In genomic region chr19:801030-801860, GRCh38 we compare ENCODE assay signal across 8 cellular contexts. TPM values are rescaled to one million over a fixed set of nuclear protein-coding genes. Genes with fewer than 3 reads are reported as not detected.
A peak's percentile ranks its signal among the peaks of the same experiment; 100 is the strongest.
DNase-seq lines count a peak whose midpoint lies in the region; ATAC-seq and TF ChIP-seq lines count a peak whose summit lies in the region.

No MANE protein-coding gene starts in this region.

- no peak overlapping the region for H3K9ac ChIP-seq in PC-3 (ENCODE audit: low read length)

- H3K4me3 ChIP-seq in Caco-2 (ENCODE audit: low read depth, low read length) (no peak overlapping the region), PC-3 (ENCODE audit: low read length) (peak overlapping the region; percentile 88), epithelial cell of esophagus (ENCODE audit: low read length) (peak overlapping the region; percentile 54)

- BruUV-seq in Caco-2 (replicated peaks; lab: Mats Ljungman, UMichigan) (no TSS peak), PC-3 (replicated peaks; lab: Mats Ljungman, UMichigan) (no TSS peak)

- H3K4me3 Mint-ChIP-seq in Caco-2 (ENCODE audit: unreplicated experiment) (peak overlapping the region; percentile 22), nephron progenitor cell (peak overlapping the region; percentile 78)

- H3F3A ChIP-seq in PC-3 (ENCODE audit: low read length, unreplicated experiment) = no peaks in the 10 kb centered on the region

- no peaks in the 10 kb centered on the region for H3K9me2 ChIP-seq in PC-3 (replicated peaks; ENCODE audit: low read length)

- H3K9me3 Mint-ChIP-seq in Caco-2 (ENCODE audit: unreplicated experiment) = no peaks in the 10 kb centered on the region
- H3K9me3 Mint-ChIP-seq in nephron progenitor cell = no peaks in the 10 kb centered on the region

- H3K27ac Mint-ChIP-seq in Caco-2 (ENCODE audit: unreplicated experiment) (peak overlapping the region; percentile 93), nephron progenitor cell (peak overlapping the region; percentile 99)

- H3K36me3 ChIP-seq in Caco-2 (ENCODE audit: control insufficient read depth, insufficient read depth, low read length) = peaks cover 14% of the 10 kb centered on the region
- peaks cover 71% of the 10 kb centered on the region for H3K36me3 ChIP-seq in PC-3 (ENCODE audit: low read depth, low read length)

- H3K36me3 Mint-ChIP-seq in Caco-2 (ENCODE audit: insufficient read depth, unreplicated experiment) = peaks cover 95% of the 10 kb centered on the region
- peaks cover 27% of the 10 kb centered on the region for H3K36me3 Mint-ChIP-seq in nephron progenitor cell (ENCODE audit: low read depth)

- H3K27ac ChIP-seq in PC-3 (ENCODE audit: low read length) = peak overlapping the region; percentile 72; the same call in 1 of the 2 replicates

- no peaks in the 10 kb centered on the region for H3K27me3 ChIP-seq in Caco-2 (replicated peaks; ENCODE audit: control insufficient read depth, insufficient read depth, low read length)
- H3K27me3 ChIP-seq in PC-3 (ENCODE audit: low read length) = no peaks in the 10 kb centered on the region

- no peak for TF ChIP-seq CTCF in Caco-2 (IDR thresholded peaks at IDR 0.05; ENCODE audit: insufficient read depth in 1 of 2, low read depth in 1 of 2, low read length in 1 of 2, severe bottlenecking in 1 of 2, unreplicated experiment in 1 of 2)
- no peak for TF ChIP-seq CTCF in PC-3 (conservative IDR thresholded peaks at IDR 0.05; ENCODE audit: low read depth, low read length)
- no peak for TF ChIP-seq CTCF in epithelial cell of esophagus (IDR thresholded peaks at IDR 0.05; ENCODE audit: insufficient read depth, low read depth, low read length, missing control alignments)
- TF ChIP-seq CTCF in nephron progenitor cell (IDR thresholded peaks at IDR 0.05) = no peak

- no peak overlapping the region for H2AFZ ChIP-seq in PC-3 (ENCODE audit: low read length)

- ATAC-seq in PC-3 (no peak; the same call in 1 of the 2 replicates), HG03378 (IDR thresholded peaks at IDR 0.05; ENCODE audit: unreplicated experiment) (no peak)

- CTCF ChIA-PET in Caco-2 (lab: Charles Lee) = no interaction called here
- CTCF ChIA-PET in PC-3 (lab: Charles Lee) = no interaction called here

- H3K9me3 ChIP-seq in Caco-2 (no peaks in the 10 kb centered on the region), PC-3 (ENCODE audit: low read length) (no peaks in the 10 kb centered on the region)

- DNase-seq in Caco-2 (no peak), PC-3 (peak; percentile 22), epithelial cell of esophagus (ENCODE audit: low read depth) (no peak), nephron progenitor cell (no peak), NCI-H1694 (lab: John Stamatoyannopoulos, UW) (no peak), retina (no peak)
- DNase-seq in central memory CD4-positive, alpha-beta T cell = no peak

- intact Hi-C loops in Caco-2 (cut with micrococcal nuclease; ENCODE audit: unreplicated experiment) (no loop called here), PC-3 (cut with micrococcal nuclease) (no loop called here)

- peaks cover 17% of the 10 kb centered on the region for H3K4me1 Mint-ChIP-seq in Caco-2 (ENCODE audit: low read depth, unreplicated experiment)
- H3K4me1 Mint-ChIP-seq in nephron progenitor cell = peaks cover 54% of the 10 kb centered on the region

- POLR2A ChIA-PET in Caco-2 (lab: Charles Lee) = no interaction called here
- POLR2A ChIA-PET in PC-3 (lab: Charles Lee; ENCODE audit: unreplicated experiment) = no interaction called here

- peaks cover 84% of the 10 kb centered on the region for H3K79me2 ChIP-seq in PC-3 (ENCODE audit: low read length)

- H3K4me2 ChIP-seq in PC-3 (ENCODE audit: low read length) = peak overlapping the region; percentile 100

- H3K4me1 ChIP-seq in Caco-2 (peaks cover 32% of the 10 kb centered on the region), PC-3 (ENCODE audit: insufficient read depth, low read length) (peaks cover 26% of the 10 kb centered on the region)

- peaks cover 79% of the 10 kb centered on the region for H4K20me1 ChIP-seq in PC-3 (ENCODE audit: low read length)

- H3K27me3 Mint-ChIP-seq in Caco-2 (ENCODE audit: insufficient read depth, unreplicated experiment) (no peaks in the 10 kb centered on the region), nephron progenitor cell (ENCODE audit: low read depth, poor library complexity) (no peaks in the 10 kb centered on the region)

RNA-seq across cellular contexts. Expression of gene PTBP1, which starts 4.0 kb away (rescaled TPM):
- total RNA-seq in Caco-2 (2022) = 510 and 522 TPM in 2 replicates
- total RNA-seq in PC-3 (2014; rRNA removed) = 395 and 412 TPM in 2 replicates

RNA-seq across cellular contexts. Expression of gene PLPPR3, which starts 20.5 kb away (rescaled TPM):
- 5.1 and 7.1 TPM in 2 replicates for total RNA-seq in Caco-2 (2022)
- total RNA-seq in PC-3 (2014; rRNA removed) = not detected in 2 replicates

RNA-seq across cellular contexts. Expression of gene AZU1, which starts 26.4 kb away (rescaled TPM):
- total RNA-seq in Caco-2 (2022) (not detected in 2 replicates), PC-3 (2014; rRNA removed) (not detected in 2 replicates)

RNA-seq across cellular contexts. Expression of gene PRTN3, which starts 39.6 kb away (rescaled TPM):
- total RNA-seq in Caco-2 (2022) (0.29 TPM in 1 of 2 replicates, not detected in the other), PC-3 (2014; rRNA removed) (0.29 and 0.40 TPM in 2 replicates)

RNA-seq across cellular contexts. Expression of gene MISP, which starts 50.3 kb away (rescaled TPM):
- total RNA-seq in Caco-2 (2022) (27.8 and 36.4 TPM in 2 replicates), PC-3 (2014; rRNA removed) (115 and 130 TPM in 2 replicates)
